In the genomic region with DNA sequence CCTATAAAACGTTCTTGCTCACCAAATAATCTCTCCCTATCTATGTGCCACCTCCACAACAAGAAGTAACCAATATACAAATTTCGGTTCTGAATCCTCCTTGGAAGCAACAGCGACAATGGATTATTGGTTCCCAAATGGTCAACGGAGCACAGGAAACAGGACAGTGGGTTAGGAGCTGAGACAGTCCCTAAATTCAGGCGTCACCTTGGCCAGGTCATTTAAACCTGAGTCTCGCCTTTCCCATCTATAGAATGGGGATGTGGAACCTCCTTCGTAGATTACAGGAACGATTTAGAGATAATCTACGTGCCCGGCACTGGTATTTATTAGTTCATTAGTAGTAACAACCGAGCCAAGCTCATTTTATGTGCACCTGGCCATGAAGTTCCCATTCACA, we compare ENCODE assay signal across 2 cellular contexts.
TF ChIP-seq lines count a peak whose summit lies in the region.

No MANE protein-coding gene starts in this region.

TF ChIP-seq in SK-N-SH, 30 proteins besides CTCF, POLR2A, EP300 and RAD21 (continued from another document):
- TF ChIP-seq POLR2AphosphoS5 (IDR thresholded peaks at IDR 0.05; ENCODE audit: low read depth, low read length) = no peak
- no peak for TF ChIP-seq TCF12 (IDR thresholded peaks at IDR 0.05)
- TF ChIP-seq FOXM1 (IDR thresholded peaks at IDR 0.05; ENCODE audit: low read depth) = no peak
- no peak for TF ChIP-seq FOXJ3 (CRISPR knock-in tag; IDR thresholded peaks at IDR 0.05)
TF ChIP-seq in SK-N-SH: peak in this region for 0.

TF ChIP-seq in SK-N-SH treated with all-trans-retinoic acid at 6 μM for 48 hours, 23 proteins besides CTCF, POLR2A, EP300 and RAD21 (continued from another document):
- TF ChIP-seq, protein P1, sequence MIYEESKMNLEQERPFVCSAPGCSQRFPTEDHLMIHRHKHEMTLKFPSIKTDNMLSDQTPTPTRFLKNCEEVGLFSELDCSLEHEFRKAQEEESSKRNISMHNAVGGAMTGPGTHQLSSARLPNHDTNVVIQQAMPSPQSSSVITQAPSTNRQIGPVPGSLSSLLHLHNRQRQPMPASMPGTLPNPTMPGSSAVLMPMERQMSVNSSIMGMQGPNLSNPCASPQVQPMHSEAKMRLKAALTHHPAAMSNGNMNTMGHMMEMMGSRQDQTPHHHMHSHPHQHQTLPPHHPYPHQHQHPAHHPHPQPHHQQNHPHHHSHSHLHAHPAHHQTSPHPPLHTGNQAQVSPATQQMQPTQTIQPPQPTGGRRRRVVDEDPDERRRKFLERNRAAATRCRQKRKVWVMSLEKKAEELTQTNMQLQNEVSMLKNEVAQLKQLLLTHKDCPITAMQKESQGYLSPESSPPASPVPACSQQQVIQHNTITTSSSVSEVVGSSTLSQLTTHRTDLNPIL (CRISPR knock-in tag; IDR thresholded peaks at IDR 0.05; ENCODE audit: low read depth) = no peak
- no peak for TF ChIP-seq SNAI2 (CRISPR knock-in tag; IDR thresholded peaks at IDR 0.05)
- TF ChIP-seq GLIS3 (CRISPR knock-in tag; IDR thresholded peaks at IDR 0.05) = no peak
